9 cellular contexts compared by ENCODE assay signal in genomic region chr22:46769191-46769675, GRCh38. TPM values are rescaled to one million over a fixed set of nuclear protein-coding genes. Genes with fewer than 3 reads are reported as not detected.
DNase-seq lines count a peak whose midpoint lies in the region; ATAC-seq and TF ChIP-seq lines count a peak whose summit lies in the region.
"Had no signal": no experiment of that assay in that cellular context is flagged by ENCODE, and none has a peak within 500 bp of the region (broad histone marks: within the 10 kb centered on the region; RNA-seq: fewer than 3 reads in every experiment).

No MANE protein-coding gene starts in this region.

- H3K36me3 ChIP-seq in mammary epithelial cell (ENCODE audit: insufficient read depth, low read length) (no peaks in the 10 kb centered on the region), upper lobe of right lung (no peaks in the 10 kb centered on the region), testis (ENCODE audit: low read depth, missing control alignments) (no peaks in the 10 kb centered on the region)

- TF ChIP-seq CTCF in MCF 10A (IDR thresholded peaks at IDR 0.05; ENCODE audit: unreplicated experiment) (no peak), mammary epithelial cell (conservative IDR thresholded peaks at IDR 0.05 in 1 of 2, IDR thresholded peaks at IDR 0.05 in 1 of 2; ENCODE audit: extremely low read depth in 1 of 2, insufficient read depth in 1 of 2, low read depth in 1 of 2, low read length in 2 of 2) (no peak), upper lobe of right lung (IDR thresholded peaks at IDR 0.05) (no peak), lower leg skin (IDR thresholded peaks at IDR 0.05) (no peak), testis (IDR thresholded peaks at IDR 0.05) (no peak)

- H3K4me3 Mint-ChIP-seq in MCF 10A (ENCODE audit: unreplicated experiment) (no peak overlapping the region), T-cell (no peak overlapping the region)

- H3K27ac ChIP-seq in mammary epithelial cell (ENCODE audit: insufficient read depth, low read depth, low read length): no peak overlapping the region
- peak overlapping the region; percentile 36 for H3K27ac ChIP-seq in upper lobe of right lung
- no peak overlapping the region for H3K27ac ChIP-seq in testis

- no peaks in the 10 kb centered on the region for H3K9me3 Mint-ChIP-seq in MCF 10A (ENCODE audit: unreplicated experiment)
- no peaks in the 10 kb centered on the region for H3K9me3 Mint-ChIP-seq in T-cell

- H3K9ac ChIP-seq in mammary epithelial cell (ENCODE audit: insufficient read depth, low read length): no peak overlapping the region

- H3K27ac Mint-ChIP-seq in MCF 10A (ENCODE audit: low read depth, unreplicated experiment) (peak overlapping the region; percentile 23), T-cell (peak overlapping the region; percentile 71 to 95)

- no peak overlapping the region for H2AFZ ChIP-seq in mammary epithelial cell (ENCODE audit: low read depth, low read length)

- POLR2A ChIA-PET in MCF 10A (lab: Yijun Ruan, JAX) (no interaction called here), T-cell (lab: Charles Lee) (interaction anchor here in 1 of 2 donors (0.5 kb wide), 1 partner anchor 9 kb away, joined by 6 read pairs; no protein-coding TSS in a partner anchor)

- H4K20me1 ChIP-seq in mammary epithelial cell (ENCODE audit: insufficient read depth, low read length): no peaks in the 10 kb centered on the region

- H3K4me1 Mint-ChIP-seq in MCF 10A (ENCODE audit: insufficient read depth, unreplicated experiment): peaks cover 18% of the 10 kb centered on the region
- peaks cover 70 to 77% (median 73%) of the 10 kb centered on the region in 3 donors for H3K4me1 Mint-ChIP-seq in T-cell

- H3K9me3 ChIP-seq in mammary epithelial cell (replicated peaks; ENCODE audit: insufficient read depth, low read length) (no peaks in the 10 kb centered on the region), upper lobe of right lung (no peaks in the 10 kb centered on the region), testis (no peaks in the 10 kb centered on the region)

- BruUV-seq in MCF 10A (replicated peaks; lab: Mats Ljungman, UMichigan): no TSS peak
- no TSS peak for BruUV-seq in mammary epithelial cell (replicated peaks; lab: Mats Ljungman, UMichigan)

- peaks cover 77% of the 10 kb centered on the region for H3K79me2 ChIP-seq in mammary epithelial cell (ENCODE audit: insufficient read depth, low read length)

- intact Hi-C loops in MCF 10A (cut with micrococcal nuclease): no loop called here
- intact Hi-C loops in mammary epithelial cell (cut with micrococcal nuclease): no loop called here
- intact Hi-C loops in upper lobe of right lung (cut with DNase I): no loop called here
- intact Hi-C loops in lower leg skin (cut with DNase I; ENCODE audit: low total_unique reads): no loop called here
- intact Hi-C loops in testis (cut with DNase I; ENCODE audit: low total_unique reads): no loop called here

- dilution Hi-C loops in mammary epithelial cell (cut with HindIII; ENCODE audit: low sequenced_read_pairs): no loop called here

- no peaks in the 10 kb centered on the region for H3K27me3 ChIP-seq in mammary epithelial cell (ENCODE audit: insufficient read depth, low read length)
- H3K27me3 ChIP-seq in upper lobe of right lung: no peaks in the 10 kb centered on the region
- no peaks in the 10 kb centered on the region for H3K27me3 ChIP-seq in testis

- H3K36me3 Mint-ChIP-seq in MCF 10A (ENCODE audit: insufficient read depth, unreplicated experiment) (peaks cover 20% of the 10 kb centered on the region), T-cell (peaks cover 12% of the 10 kb centered on the region)

- CTCF ChIA-PET in MCF 10A (lab: Yijun Ruan, JAX): interaction anchor here (0.6 to 2.7 kb wide), 3 partner anchors 11 to 1217 kb away, joined by 3 to 10 read pairs (median 9); no protein-coding TSS in a partner anchor
- CTCF ChIA-PET in mammary epithelial cell (lab: Charles Lee; ENCODE audit: low non-redundant PET): no interaction called here
- CTCF ChIA-PET in T-cell (lab: Charles Lee): no interaction called here

- H3K4me2 ChIP-seq in mammary epithelial cell (ENCODE audit: insufficient read depth, low read depth, low read length): no peak overlapping the region

- TF ChIP-seq POLR2A in lower leg skin (IDR thresholded peaks at IDR 0.05) (no peak), testis (IDR thresholded peaks at IDR 0.05) (no peak)

- peaks cover 16% of the 10 kb centered on the region for H3K4me1 ChIP-seq in mammary epithelial cell (ENCODE audit: insufficient read depth, low read length)
- peaks cover 37% of the 10 kb centered on the region for H3K4me1 ChIP-seq in upper lobe of right lung
- H3K4me1 ChIP-seq in testis: peaks cover 5% of the 10 kb centered on the region

- no peak overlapping the region for H3K4me3 ChIP-seq in mammary epithelial cell (replicated peaks in 1 of 3; ENCODE audit: insufficient read depth in 1 of 3, low read depth in 2 of 3, low read length in 3 of 3)
- H3K4me3 ChIP-seq in upper lobe of right lung: no peak overlapping the region
- H3K4me3 ChIP-seq in lower leg skin (ENCODE audit: low read depth, poor library complexity, severe bottlenecking): no peak overlapping the region
- H3K4me3 ChIP-seq in testis: no peak overlapping the region

- DNase-seq in MCF 10A (ENCODE audit: unreplicated experiment) (no peak), mammary epithelial cell (no peak), T-cell (no peak), islet precursor cell (peak; percentile 48), upper lobe of right lung (no peak), lower leg skin (ENCODE audit: low spot score in 2 of 2) (no peak), testis (no peak)
- DNase-seq: COR-L47 had no signal

- no peak for ATAC-seq in T-cell (replicated peaks in 1 of 4)
- no peak for ATAC-seq in upper lobe of right lung
- ATAC-seq in GM18519 (IDR thresholded peaks at IDR 0.05; ENCODE audit: low FRiP score, unreplicated experiment): no peak

- H3K27me3 Mint-ChIP-seq in MCF 10A (ENCODE audit: insufficient read depth, unreplicated experiment) (no peaks in the 10 kb centered on the region), T-cell (no peaks in the 10 kb centered on the region)

- 88% methylated on average over 16 of the region's 17 CpGs for WGBS in mammary epithelial cell (ENCODE audit: low coverage, missing lambda C conversion rate)
- 73 to 86% methylated on average over 17 of the region's 17 CpGs for WGBS in lower leg skin, 2 donors
- WGBS in testis, 2 donors: 83 to 86% methylated on average over 15 to 17 of the region's 17 CpGs

- in situ Hi-C loops in mammary epithelial cell (cut with MboI; ENCODE audit: low sequenced_read_pairs in 2 of 2): loop anchor here in 1 of 2 donors (25.0 kb wide), 1 partner anchor 407 kb away; no protein-coding TSS in a partner anchor

RNA-seq across cellular contexts. Expression of gene TBC1D22A, which starts 6.8 kb away (rescaled TPM):
- total RNA-seq in MCF 10A (2022): 26.0 and 27.7 TPM in 2 replicates
- 10 to 100 TPM; 19.3 to 27.0 TPM for total RNA-seq in mammary epithelial cell
- 17.0 TPM for polyA plus RNA-seq in mammary epithelial cell
- polyA minus RNA-seq in mammary epithelial cell: 6.4 TPM
- total RNA-seq in T-cell: 10 to 100 TPM; 38.3 to 67.8 (median 57.7) TPM
- total RNA-seq in upper lobe of right lung: 31.3 TPM
- total RNA-seq in lower leg skin: 10 to 100 TPM; 21.8 to 32.3 (median 31.6) TPM
- 10 to 100 TPM; 28.5 to 32.8 TPM for total RNA-seq in testis
- polyA plus RNA-seq in testis (ENCODE audit: insufficient read depth, low read depth, low replicate concordance): 16.6 TPM

RNA-seq across cellular contexts. Expression of gene CERK, which starts 31.2 kb away (rescaled TPM):
- 11.6 and 20.2 TPM in 2 replicates for total RNA-seq in MCF 10A (2022)
- 10 to 100 TPM; 16.3 to 17.5 TPM for total RNA-seq in mammary epithelial cell
- polyA plus RNA-seq in mammary epithelial cell: 16.0 TPM
- 27.8 TPM for polyA minus RNA-seq in mammary epithelial cell
- 100 to 1,000 TPM in 3 of 5 donors, 10 to 100 TPM in 2; 77.4 to 155 (median 125) TPM for total RNA-seq in T-cell
- total RNA-seq in upper lobe of right lung: 28.1 TPM
- total RNA-seq in lower leg skin: 10 to 100 TPM; 38.9 to 49.6 (median 41.5) TPM
- total RNA-seq in testis: 10 to 100 TPM; 14.0 to 17.0 TPM
- 21.3 TPM for polyA plus RNA-seq in testis (ENCODE audit: insufficient read depth, low read depth, low replicate concordance)
